8 cellular contexts compared by ENCODE assay signal in the genomic region with DNA sequence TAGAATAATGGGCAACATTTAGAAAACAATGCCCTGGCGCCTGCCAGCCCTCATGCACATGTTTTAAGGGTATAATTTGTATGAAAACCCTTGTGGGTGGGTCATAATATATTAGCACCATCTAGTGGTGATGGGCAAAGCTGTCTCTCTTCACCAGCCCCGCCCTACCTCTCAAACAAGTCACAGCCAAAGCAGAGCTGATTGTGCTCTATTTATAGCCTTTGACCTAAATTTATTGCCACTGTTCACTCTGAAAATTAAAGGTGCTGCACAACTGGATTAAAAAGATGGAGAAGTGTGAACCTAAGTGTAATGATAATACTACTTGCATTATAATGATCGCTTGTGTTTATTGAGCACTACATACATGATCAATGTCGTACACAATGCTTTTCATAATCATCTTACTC.
DNase-seq lines count a peak whose midpoint lies in the region; ATAC-seq and TF ChIP-seq lines count a peak whose summit lies in the region.

No MANE protein-coding gene starts in this region.

- no peaks in the 10 kb centered on the region for H3K9me3 ChIP-seq in CD4-positive, alpha-beta memory T cell (ENCODE audit: control insufficient read depth in 1 of 2, low read length in 2 of 2)
- H3K9me3 ChIP-seq in left lung, result no peaks in the 10 kb centered on the region

- no peaks in the 10 kb centered on the region for H3K4me1 ChIP-seq in CD4-positive, alpha-beta memory T cell (ENCODE audit: insufficient read depth, low read length)
- H3K4me1 ChIP-seq in left lung, result peaks cover 0 to 7% of the 10 kb centered on the region in 2 donors

- ATAC-seq in GM19395 (IDR thresholded peaks at IDR 0.05; ENCODE audit: unreplicated experiment), result peak; percentile 96
- peak; percentile 87 for ATAC-seq in HG03439 (IDR thresholded peaks at IDR 0.05; ENCODE audit: unreplicated experiment)
- peak; percentile 87 for ATAC-seq in left lung

- peak; percentile 68 to 73 (median 70) for DNase-seq in CD4-positive, alpha-beta memory T cell
- peak; percentile 82 to 92 for DNase-seq in NCI-H446 (lab: John Stamatoyannopoulos, UW)
- DNase-seq in activated CD4-positive, CD25-positive, alpha-beta regulatory T cell treated with anti-CD3 and anti-CD28 coated beads, Interleukin-2, amount 50 U/mL, for 72 hours, result peak; percentile 44
- no peak for DNase-seq in chondrocyte (ENCODE audit: low spot score)
- DNase-seq in left lung, result no peak
- DNase-seq in stimulated activated CD4-positive, alpha-beta T cell treated with anti-CD3 and anti-CD28 coated beads, TNF-alpha, amount 100 ng/mL, for 24 hours (ENCODE audit: low read depth in 3 of 3), result peak; percentile 24 to 37 (median 26)

- H3K4me1 Mint-ChIP-seq in CD4-positive, alpha-beta memory T cell, result peaks cover 0 to 3% (median 1%) of the 10 kb centered on the region in 4 donors
- H3K4me1 Mint-ChIP-seq in chondrocyte (ENCODE audit: low read depth), result peaks cover 51% of the 10 kb centered on the region

- H3K4me3 ChIP-seq in CD4-positive, alpha-beta memory T cell (ENCODE audit: low read length in 2 of 2), result no peak overlapping the region
- H3K4me3 ChIP-seq in left lung, result no peak overlapping the region

- CTCF ChIA-PET in CD4-positive, alpha-beta memory T cell (lab: Charles Lee; ENCODE audit: partially characterized antibody), result interaction anchor here (0.6 to 8.4 kb wide), 47 partner anchors 9 to 649 kb away, joined by 3 to 134 read pairs (median 4); no protein-coding TSS in a partner anchor

- intact Hi-C loops in CD4-positive, alpha-beta memory T cell (cut with micrococcal nuclease), result loop anchor here (1.0 to 5.0 kb wide), 5 partner anchors 46 to 336 kb away; no protein-coding TSS in a partner anchor
- intact Hi-C loops in left lung (cut with DNase I), result no loop called here

- peaks cover 0 to under 1% of the 10 kb centered on the region in 2 donors for H3K36me3 Mint-ChIP-seq in CD4-positive, alpha-beta memory T cell
- peaks cover 1% of the 10 kb centered on the region for H3K36me3 Mint-ChIP-seq in chondrocyte (ENCODE audit: low read depth)

- no peak overlapping the region for H3K4me3 Mint-ChIP-seq in CD4-positive, alpha-beta memory T cell
- no peak overlapping the region for H3K4me3 Mint-ChIP-seq in chondrocyte (ENCODE audit: unreplicated experiment)

- no peaks in the 10 kb centered on the region for H3K36me3 ChIP-seq in CD4-positive, alpha-beta memory T cell (ENCODE audit: insufficient read depth, low read length)
- H3K36me3 ChIP-seq in left lung, result no peaks in the 10 kb centered on the region

- no peak overlapping the region for H3K27ac Mint-ChIP-seq in CD4-positive, alpha-beta memory T cell
- no peak overlapping the region for H3K27ac Mint-ChIP-seq in chondrocyte (ENCODE audit: unreplicated experiment)

- peaks cover 2 to 4% of the 10 kb centered on the region in 2 donors for H3K27me3 Mint-ChIP-seq in CD4-positive, alpha-beta memory T cell
- peaks cover 5% of the 10 kb centered on the region for H3K27me3 Mint-ChIP-seq in chondrocyte (ENCODE audit: low read depth)

- peaks cover 0 to 7% (median 2%) of the 10 kb centered on the region in 8 donors for H3K9me3 Mint-ChIP-seq in CD4-positive, alpha-beta memory T cell
- H3K9me3 Mint-ChIP-seq in chondrocyte (ENCODE audit: low read depth), result peaks cover 3% of the 10 kb centered on the region

- no peak overlapping the region for H3K27ac ChIP-seq in CD4-positive, alpha-beta memory T cell (ENCODE audit: low read depth, low read length)
- no peak overlapping the region for H3K27ac ChIP-seq in left lung

- TF ChIP-seq CTCF in chondrocyte (IDR thresholded peaks at IDR 0.05), result peak; percentile 93
- peak; percentile 72 to 81 for TF ChIP-seq CTCF in left lung (IDR thresholded peaks at IDR 0.05)

- POLR2A ChIA-PET in CD4-positive, alpha-beta memory T cell (lab: Charles Lee; ENCODE audit: partially characterized antibody), result interaction anchor here (0.8 to 2.2 kb wide), 3 partner anchors 11 to 318 kb away, joined by 4 to 10 read pairs (median 4); no protein-coding TSS in a partner anchor

- no peaks in the 10 kb centered on the region for H3K27me3 ChIP-seq in CD4-positive, alpha-beta memory T cell (ENCODE audit: insufficient read depth, low read length)
- H3K27me3 ChIP-seq in left lung, result no peaks in the 10 kb centered on the region

Comparison
In these comparisons a context has a peak if more than half of its experiments do, and no peak if none do; other contexts are left out.
1. DNase-seq: peak in CD4-positive, alpha-beta memory T cell (5 of 5), NCI-H446 (2 of 2), activated CD4-positive, CD25-positive, alpha-beta regulatory T cell treated with anti-CD3 and anti-CD28 coated beads, Interleukin-2, amount 50 U/mL, for 72 hours (single experiment) and stimulated activated CD4-positive, alpha-beta T cell treated with anti-CD3 and anti-CD28 coated beads, TNF-alpha, amount 100 ng/mL, for 24 hours (3 of 3); none in chondrocyte (single experiment) and left lung (0 of 2).
2. Peak in every context shown above with its lines, with median percentiles within 50 percentile points of each other: ATAC-seq.